ENCODE assay signal across 1 cellular context in the genomic region with DNA sequence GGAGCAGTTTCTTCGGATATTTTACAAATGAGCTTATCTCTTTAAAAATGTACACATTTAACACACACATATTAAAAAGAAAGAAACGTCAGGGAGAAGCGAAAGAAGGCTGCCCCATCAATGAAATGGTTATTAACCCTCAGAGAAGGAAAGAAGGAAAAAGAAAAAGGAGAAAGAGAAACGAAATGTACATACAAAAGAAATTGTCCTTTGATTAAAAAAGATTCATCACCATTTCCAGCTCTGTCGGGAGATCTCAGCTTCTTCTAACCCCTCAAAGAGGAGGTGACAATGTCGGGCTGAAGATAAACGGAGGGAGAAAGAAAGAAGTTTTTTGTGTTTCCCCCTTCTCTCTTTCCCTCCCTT.
TF ChIP-seq lines count a peak whose summit lies in the region.

No MANE protein-coding gene starts in this region.

TF ChIP-seq in GM23338, 12 proteins besides CTCF, POLR2A, EP300 and RAD21 (continued from another document):
- TF ChIP-seq REST (IDR thresholded peaks at IDR 0.05; ENCODE audit: unreplicated experiment) (no peak), CREB1 (CRISPR knock-in tag; IDR thresholded peaks at IDR 0.05; ENCODE audit: low read depth) (no peak), NANOG (IDR thresholded peaks at IDR 0.05; ENCODE audit: borderline replicate concordance) (no peak), JUNB (IDR thresholded peaks at IDR 0.05; ENCODE audit: unreplicated experiment) (no peak), STAT1 (IDR thresholded peaks at IDR 0.05; ENCODE audit: unreplicated experiment) (no peak)
- TF ChIP-seq, protein P1, sequence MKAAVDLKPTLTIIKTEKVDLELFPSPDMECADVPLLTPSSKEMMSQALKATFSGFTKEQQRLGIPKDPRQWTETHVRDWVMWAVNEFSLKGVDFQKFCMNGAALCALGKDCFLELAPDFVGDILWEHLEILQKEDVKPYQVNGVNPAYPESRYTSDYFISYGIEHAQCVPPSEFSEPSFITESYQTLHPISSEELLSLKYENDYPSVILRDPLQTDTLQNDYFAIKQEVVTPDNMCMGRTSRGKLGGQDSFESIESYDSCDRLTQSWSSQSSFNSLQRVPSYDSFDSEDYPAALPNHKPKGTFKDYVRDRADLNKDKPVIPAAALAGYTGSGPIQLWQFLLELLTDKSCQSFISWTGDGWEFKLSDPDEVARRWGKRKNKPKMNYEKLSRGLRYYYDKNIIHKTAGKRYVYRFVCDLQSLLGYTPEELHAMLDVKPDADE (IDR thresholded peaks at IDR 0.05) = no peak
